ENCODE assay signal across 37 cellular contexts in the genomic region with DNA sequence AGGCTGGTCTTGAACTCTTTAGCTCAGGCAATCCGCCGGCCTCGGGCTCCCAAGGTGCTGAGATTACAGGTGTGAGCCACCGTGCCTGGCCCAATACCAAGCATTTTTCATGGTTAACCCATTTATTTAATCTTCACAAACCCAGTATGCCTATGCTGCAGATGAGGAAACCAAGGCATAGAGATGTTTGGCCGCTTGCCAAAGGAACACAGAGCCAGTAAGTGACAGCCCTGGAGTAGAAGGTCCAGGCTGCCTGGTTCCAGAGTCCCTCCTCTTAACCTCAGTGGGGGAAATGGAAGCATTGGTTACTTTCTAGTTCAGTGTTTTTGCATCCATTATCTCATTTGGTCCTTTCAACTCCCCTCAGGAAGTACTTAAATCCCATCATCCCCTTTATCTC. TPM values are rescaled to one million over a fixed set of nuclear protein-coding genes. Genes with fewer than 3 reads are reported as not detected.
"Had no signal": no experiment of that assay in that cellular context is flagged by ENCODE, and none has a peak within 500 bp of the region (broad histone marks: within the 10 kb centered on the region; RNA-seq: fewer than 3 reads in every experiment).

No MANE protein-coding gene starts in this region.

- ATAC-seq: activated CD8-positive, alpha-beta T cell treated with anti-CD3 and anti-CD28 coated beads for 36 hours; activated naive CD4-positive, alpha-beta T cell treated with anti-CD3 and anti-CD28 coated beads, Interleukin-2, amount 50 U/mL, for 72 hours; activated T-cell treated with anti-CD3 and anti-CD28 coated beads, Interleukin-2, amount 50 U/mL, for 4 hours; activated T-cell treated with anti-CD3 and anti-CD28 coated beads, Interleukin-2, amount 50 U/mL, for 72 hours; activated T-helper 17 cell treated with anti-CD3 and anti-CD28 coated beads, Interleukin-2, amount 50 U/mL, for 72 hours; body of pancreas had no signal

- H3K9me3 ChIP-seq: adrenal gland, body of pancreas, breast epithelium had no signal

- DNase-seq: activated B cell treated with CpG ODN at 0.5 μM for 24 hours; activated CD4-positive, alpha-beta memory T cell treated with anti-CD3 and anti-CD28 coated beads for 36 hours; activated CD4-positive, alpha-beta T cell treated with anti-CD3 and anti-CD28 coated beads for 4 hours; activated CD4-positive, alpha-beta T cell treated with anti-CD3 and anti-CD28 coated beads, Interleukin-2, amount 10 ng/mL, durations not matched to agents 24 days and 14 days; activated CD4-positive, alpha-beta T cell treated with anti-CD3 and anti-CD28 coated beads, Interleukin-2, amount 50 U/mL, for 1 hour; activated CD4-positive, alpha-beta T cell treated with anti-CD3 and anti-CD28 coated beads, Interleukin-2, amount 50 U/mL, for 4 hours; activated CD4-positive, CD25-positive, alpha-beta regulatory T cell treated with anti-CD3 and anti-CD28 coated beads, Interleukin-2, amount 50 U/mL, for 72 hours; activated CD8-positive, alpha-beta memory T cell treated with anti-CD3 and anti-CD28 coated beads, Interleukin-2, amount 50 U/mL, for 4 hours; activated CD8-positive, alpha-beta T cell treated with anti-CD3 and anti-CD28 coated beads for 36 hours; activated effector memory CD4-positive, alpha-beta T cell treated with anti-CD3 and anti-CD28 coated beads, Interleukin-2, amount 50 U/mL, for 16 hours; activated gamma-delta T cell treated with Interleukin-2 at 50 U/mL for 16 hours; activated naive CD4-positive, alpha-beta T cell; activated naive CD4-positive, alpha-beta T cell treated with anti-CD3 and anti-CD28 coated beads for 36 hours; activated naive CD4-positive, alpha-beta T cell treated with anti-CD3 and anti-CD28 coated beads, Interleukin-2, amount 50 U/mL, for 16 hours; activated naive CD8-positive, alpha-beta T cell treated with anti-CD3 and anti-CD28 coated beads for 36 hours; activated T-cell treated with anti-CD3 and anti-CD28 coated beads for 4 hours; activated T-cell treated with anti-CD3 and anti-CD28 coated beads, Interleukin-2, amount 50 U/mL, for 1 hour; activated T-cell treated with anti-CD3 and anti-CD28 coated beads, Interleukin-2, amount 50 U/mL, for 4 hours; activated T-cell treated with anti-CD3 and anti-CD28 coated beads, Interleukin-2, amount 50 U/mL, for 72 hours; adrenal gland; amniotic stem cell; aorta; body of pancreas; brain microvascular endothelial cell; central memory CD4-positive, alpha-beta T cell; T-helper 2 cell; T-helper 9 cell had no signal

- H3K27ac ChIP-seq: adrenal gland, body of pancreas, brain microvascular endothelial cell, breast epithelium, VCaP had no signal

- H3K27me3 ChIP-seq: adrenal gland, body of pancreas, brain microvascular endothelial cell, breast epithelium had no signal

- FAIRE-seq: astrocyte, TTC549 had no signal

- H3K4me1 ChIP-seq: adrenal gland, body of pancreas, breast epithelium had no signal

- H3K4me3 ChIP-seq: adrenal gland, body of pancreas, breast epithelium had no signal

RNA-seq across cellular contexts. Expression of gene ARL5C, which starts 15.3 kb away (rescaled TPM):
- total RNA-seq: activated B cell treated with CpG ODN at 0.5 μM for 24 hours; activated CD4-positive, alpha-beta memory T cell treated with anti-CD3 and anti-CD28 coated beads for 36 hours; activated CD4-positive, alpha-beta T cell treated with anti-CD3 and anti-CD28 coated beads, Interleukin-2, amount 10 ng/mL, durations not matched to agents 24 days and 14 days; activated CD8-positive, alpha-beta memory T cell treated with anti-CD3 and anti-CD28 coated beads for 36 hours; activated CD8-positive, alpha-beta T cell treated with anti-CD3 and anti-CD28 coated beads for 36 hours; activated naive CD4-positive, alpha-beta T cell treated with anti-CD3 and anti-CD28 coated beads for 36 hours; activated naive CD8-positive, alpha-beta T cell treated with anti-CD3 and anti-CD28 coated beads for 36 hours; activated T-cell treated with anti-CD3 and anti-CD28 coated beads, Interleukin-2, amount 50 U/mL, for 4 hours; activated T-helper 1 cell treated with anti-CD3 and anti-CD28 coated beads, Interleukin-12 subunit alpha, Interleukin-12 subunit beta, Interleukin-2, Interleukin-4 antibody, amounts not matched to agents 30 ng/mL and 10 ng/mL and 1 ng/mL, durations not matched to agents 14 hours and 24 hours and 36 hours; activated T-helper 17 cell treated with anti-CD3 and anti-CD28 coated beads, Interleukin-2, amount 50 U/mL, for 72 hours; adrenal gland; astrocyte; breast epithelium; cardiac septum; cerebellum had no signal
- polyA plus RNA-seq: adrenal gland, aorta had no signal

RNA-seq across cellular contexts. Expression of gene PLXDC1, which starts 29.9 kb away (rescaled TPM):
- total RNA-seq: activated B cell treated with CpG ODN at 0.5 μM for 24 hours had no signal

RNA-seq across cellular contexts. Expression of gene STAC2, which starts 44.4 kb away (rescaled TPM):
- total RNA-seq: activated B cell treated with CpG ODN at 0.5 μM for 24 hours; activated CD4-positive, alpha-beta memory T cell treated with anti-CD3 and anti-CD28 coated beads for 36 hours; activated CD4-positive, alpha-beta T cell treated with anti-CD3 and anti-CD28 coated beads, Interleukin-2, amount 10 ng/mL, durations not matched to agents 24 days and 14 days; activated CD8-positive, alpha-beta memory T cell treated with anti-CD3 and anti-CD28 coated beads for 36 hours; activated naive CD4-positive, alpha-beta T cell treated with anti-CD3 and anti-CD28 coated beads for 36 hours; activated naive CD4-positive, alpha-beta T cell treated with anti-CD3 and anti-CD28 coated beads, Interleukin-2, amount 50 U/mL, for 72 hours; activated T-cell treated with anti-CD3 and anti-CD28 coated beads, Interleukin-2, amount 50 U/mL, for 4 hours; activated T-helper 17 cell treated with anti-CD3 and anti-CD28 coated beads, Interleukin-2, amount 50 U/mL, for 72 hours; astrocyte; body of pancreas had no signal
